In the genomic region with DNA sequence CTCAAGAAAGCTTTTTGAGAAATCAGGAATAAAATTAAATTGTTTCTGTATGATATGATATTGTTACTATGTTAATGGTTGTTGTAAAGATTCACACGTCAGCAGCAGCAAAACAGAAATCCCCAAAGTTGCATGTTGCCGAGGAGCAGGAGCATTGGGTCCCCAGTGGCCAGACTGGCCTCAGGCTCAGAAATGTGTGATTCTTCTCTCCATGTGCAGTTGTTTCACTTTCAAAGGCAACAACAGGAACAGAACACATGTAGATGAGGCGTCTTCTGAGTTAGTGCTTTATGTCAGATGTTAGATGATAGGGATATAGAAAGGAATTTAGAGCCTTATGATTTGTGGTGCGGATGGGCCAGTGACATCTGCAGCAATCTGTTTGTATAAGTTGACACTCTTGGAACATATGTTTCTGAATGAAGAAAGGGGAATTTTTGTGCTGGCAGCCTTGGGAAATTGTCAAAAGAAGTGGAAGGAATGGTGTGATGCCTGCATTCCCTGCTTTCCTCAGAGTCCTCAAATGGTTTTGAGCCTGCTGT, we compare ENCODE assay signal across 25 cellular contexts. TPM values are rescaled to one million over a fixed set of nuclear protein-coding genes. Genes with fewer than 3 reads are reported as not detected.
DNase-seq lines count a peak whose midpoint lies in the region; ATAC-seq and TF ChIP-seq lines count a peak whose summit lies in the region.
"Had no signal": no experiment of that assay in that cellular context is flagged by ENCODE, and none has a peak within 500 bp of the region (broad histone marks: within the 10 kb centered on the region; RNA-seq: fewer than 3 reads in every experiment).

No MANE protein-coding gene starts in this region.

- no peak overlapping the region for H3K4me3 ChIP-seq in OCI-LY3 (ENCODE audit: low read length)
- H3K4me3 ChIP-seq in fibroblast of villous mesenchyme (ENCODE audit: low read depth, low read length) = no peak overlapping the region
- H3K4me3 ChIP-seq in skeletal muscle cell (ENCODE audit: low read depth, low read length) = no peak overlapping the region
- H3K4me3 ChIP-seq: A549, lower lobe of right lung, neural progenitor cell, spleen, vagina had no signal

- intact Hi-C loops in left colon (cut with DNase I, micrococcal nuclease) = no loop called here

- DNase-seq in G401 (ENCODE audit: low spot score) (peak; percentile 72), fibroblast of villous mesenchyme (ENCODE audit: low read depth) (peak; percentile 3), skeletal muscle cell (ENCODE audit: low read depth) (peak; percentile 13), left colon (no peak), SIG-M5 treated with dmso at 0.1 percent for 504 hours (lab: John Stamatoyannopoulos, UW; ENCODE audit: unreplicated experiment) (no peak), OCI-M2 (lab: John Stamatoyannopoulos, UW; ENCODE audit: unreplicated experiment) (no peak)
- DNase-seq: activated CD8-positive, alpha-beta T cell treated with anti-CD3 and anti-CD28 coated beads for 36 hours; activated naive CD8-positive, alpha-beta T cell treated with anti-CD3 and anti-CD28 coated beads, Interleukin-2, amount 10 ng/mL, durations not matched to agents 7 days and 5 days; CD8-positive, alpha-beta T cell; H9; kidney; lower lobe of right lung; NCI-H1105 treated with DMSO at 0.1 percent for 48 hours; NCI-H2081; NCI-H446; spleen; stimulated activated CD4-positive, alpha-beta T cell treated with anti-CD3 and anti-CD28 coated beads, Interleukin-2, amount 100 ng/mL, for 48 hours had no signal

- H3K4me1 ChIP-seq in OCI-LY3 (ENCODE audit: low read length) = peaks cover 35% of the 10 kb centered on the region
- H3K4me1 ChIP-seq: parathyroid adenoma had no signal

- no peaks in the 10 kb centered on the region for H3K79me2 ChIP-seq in OCI-LY3 (ENCODE audit: low read length)
- H3K79me2 ChIP-seq: parathyroid adenoma had no signal

- H3K9ac ChIP-seq in OCI-LY3 (ENCODE audit: low read length) = no peak overlapping the region
- H3K9ac ChIP-seq: neural progenitor cell, parathyroid adenoma had no signal

- in situ Hi-C loops in G401 (cut with HindIII; ENCODE audit: low sequenced_read_pairs) = no loop called here

- no peaks in the 10 kb centered on the region for H3K36me3 ChIP-seq in OCI-LY3 (replicated peaks; ENCODE audit: low read depth, low read length)
- H3K36me3 ChIP-seq: lower lobe of right lung, neural progenitor cell, spleen, vagina had no signal

- H3K27me3 ChIP-seq in OCI-LY3 (ENCODE audit: low read depth, low read length) = peaks cover 4% of the 10 kb centered on the region; the same call in 1 of the 2 replicates
- H3K27me3 ChIP-seq: vagina had no signal

- TF ChIP-seq CTCF in OCI-LY3 (IDR thresholded peaks at IDR 0.05; ENCODE audit: low read depth, low read length) = no peak
- TF ChIP-seq CTCF in fibroblast of villous mesenchyme (IDR thresholded peaks at IDR 0.05; ENCODE audit: insufficient read depth, low read depth, low read length) = no peak

- no peak overlapping the region for H3K27ac ChIP-seq in OCI-LY3 (ENCODE audit: low read length)
- H3K27ac ChIP-seq: A549, lower lobe of right lung, neural progenitor cell, parathyroid adenoma, spleen, vagina had no signal

- H3K9me3 ChIP-seq in OCI-LY3 (ENCODE audit: insufficient read depth, low read length) = 0 out of 2 replicates have a peak, but pooled peaks cover under 1% of the 10 kb centered on the region
- H3K9me3 ChIP-seq: A549, lower lobe of right lung, spleen, vagina had no signal

- H2AFZ ChIP-seq in OCI-LY3 (ENCODE audit: low read depth, low read length) = 0 out of 2 replicates have a peak overlapping the region, but pooled peaks have one; percentile 18
- H2AFZ ChIP-seq: neural progenitor cell, parathyroid adenoma had no signal

- no peaks in the 10 kb centered on the region for H4K20me1 ChIP-seq in OCI-LY3 (ENCODE audit: insufficient read depth, low read length)

- H3K4me2 ChIP-seq in OCI-LY3 (ENCODE audit: low read length) = peak overlapping the region; percentile 91
- H3K4me2 ChIP-seq: A549, neural progenitor cell had no signal

- ATAC-seq in HG03460 (IDR thresholded peaks at IDR 0.05; ENCODE audit: unreplicated experiment) = no peak
- ATAC-seq in left colon = no peak
- ATAC-seq: A549; activated CD8-positive, alpha-beta T cell treated with anti-CD3 and anti-CD28 coated beads for 36 hours; CD8-positive, alpha-beta T cell; lower lobe of right lung; right cardiac atrium had no signal

RNA-seq across cellular contexts. Expression of gene TTLL7, which starts 2.1 kb away (rescaled TPM):
- total RNA-seq in G401 (2014; rRNA removed; shearing (Covaris generic)) = not detected in 2 replicates
- total RNA-seq in fibroblast of villous mesenchyme (7.7 and 9.1 TPM in 2 replicates), left colon (10 to 100 TPM in 1 of 2 donors, 1 to 10 TPM in 1; 2.8 to 10.3 TPM)
- total RNA-seq: B cell; CD8-positive, alpha-beta T cell had no signal

Comparison
In these comparisons a context has a peak if more than half of its experiments do, and no peak if none do; other contexts are left out.
1. DNase-seq: peak in G401 (single experiment), fibroblast of villous mesenchyme (single experiment) and skeletal muscle cell (single experiment); none in left colon (0 of 2), SIG-M5 treated with dmso at 0.1 percent for 504 hours (single experiment) and OCI-M2 (single experiment).